22 cellular contexts compared by ENCODE assay signal in the genomic region with DNA sequence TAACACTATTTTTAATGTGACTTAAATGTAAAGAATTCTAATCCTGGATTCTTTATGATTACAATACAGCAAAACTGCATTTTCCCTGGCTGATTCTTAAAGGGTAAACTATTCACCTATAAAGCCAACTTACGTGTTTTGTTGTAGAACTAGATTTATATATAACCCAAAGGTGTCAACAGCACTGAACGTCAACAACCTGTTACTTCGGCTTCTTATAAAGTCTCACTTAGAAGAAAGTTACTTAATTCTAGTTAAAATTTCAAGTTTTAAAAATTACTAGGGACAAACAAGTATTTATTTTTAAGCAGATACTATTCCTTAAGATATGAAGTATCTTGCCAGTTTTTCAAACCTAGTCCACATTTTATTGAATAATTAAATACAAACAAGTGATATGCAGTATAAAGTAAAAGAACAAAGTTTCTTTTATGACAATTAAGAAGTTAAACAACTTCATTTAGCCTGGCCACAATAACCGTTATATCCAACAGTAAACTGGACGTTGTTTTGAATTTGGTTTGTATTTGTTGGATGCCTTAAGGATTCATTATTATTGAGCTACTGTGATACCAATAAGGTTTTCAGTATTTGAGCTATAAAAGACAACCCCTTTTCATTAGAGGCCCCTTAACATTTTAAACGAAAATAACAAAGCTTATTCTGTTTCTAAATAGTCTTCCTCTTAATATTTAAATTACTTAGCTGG.
DNase-seq lines count a peak whose midpoint lies in the region; ATAC-seq, FAIRE-seq and TF ChIP-seq lines count a peak whose summit lies in the region.
"Had no signal": no experiment of that assay in that cellular context is flagged by ENCODE, and none has a peak within 500 bp of the region (broad histone marks: within the 10 kb centered on the region; RNA-seq: fewer than 3 reads in every experiment).

No MANE protein-coding gene starts in this region.

- H3K27ac ChIP-seq in H9 (ENCODE audit: insufficient read length, low read depth, low read length) = no peak overlapping the region
- H3K27ac ChIP-seq in SU-DHL-6 (ENCODE audit: low read depth, low read length) = peak overlapping the region; percentile 14; the same call in 1 of the 2 replicates
- H3K27ac ChIP-seq in mesodermal cell (ENCODE audit: low read depth, low read length, severe bottlenecking) = no peak overlapping the region
- H3K27ac ChIP-seq: heart right ventricle had no signal

- peak; percentile 14 for FAIRE-seq in A204.1 (lab: Jason Lieb, UNC)
- FAIRE-seq in urothelium cell line (lab: Jason Lieb, UNC) = no peak
- FAIRE-seq: astrocyte had no signal

- H4K5ac ChIP-seq in H9 (ENCODE audit: insufficient read length, low read depth, low read length) = no peak overlapping the region

- H2BK15ac ChIP-seq in H9 (ENCODE audit: low read depth, low read length) = no peak overlapping the region

- H3K79me2 ChIP-seq in H9 (ENCODE audit: insufficient read depth, low read length) (no peaks in the 10 kb centered on the region), SU-DHL-6 (ENCODE audit: insufficient read depth, low read length) (no peaks in the 10 kb centered on the region)

- POLR2A ChIA-PET in activated CD4-positive, alpha-beta T cell treated with anti-CD3 and anti-CD28 coated beads for 36 hours (lab: Charles Lee) = interaction anchor here (0.7 kb wide), 1 partner anchor 368 kb away, joined by 4 read pairs; no protein-coding TSS in a partner anchor

- H4K20me1 ChIP-seq in H9 (ENCODE audit: control insufficient read depth, insufficient read depth, insufficient read length) (no peaks in the 10 kb centered on the region), SU-DHL-6 (ENCODE audit: low read depth, low read length) (no peaks in the 10 kb centered on the region)

- no peak for ATAC-seq in activated CD4-positive, alpha-beta T cell treated with anti-CD3 and anti-CD28 coated beads for 36 hours
- ATAC-seq in HG02840 (IDR thresholded peaks at IDR 0.05; ENCODE audit: low FRiP score, unreplicated experiment) = no peak
- ATAC-seq: heart right ventricle; stimulated activated naive B cell treated with anti-CD40 and anti-IgM and Interleukin-4, amounts not matched to agents 10 μg/mL and 1 μg/mL and 100 μg/mL, for 72 hours had no signal

- H3F3A ChIP-seq in SU-DHL-6 (ENCODE audit: insufficient read depth) = peaks cover 37% of the 10 kb centered on the region

- peaks cover 9 to 18% of the 10 kb centered on the region in 2 experiments for H3K4me1 Mint-ChIP-seq in H9
- peaks cover 5% of the 10 kb centered on the region for H3K4me1 Mint-ChIP-seq in activated CD4-positive, alpha-beta T cell treated with anti-CD3 and anti-CD28 coated beads for 36 hours

- no peak overlapping the region for H3K56ac ChIP-seq in H9 (ENCODE audit: insufficient read length, low read depth, low read length)

- DNase-seq in H9 = no peak
- no peak for DNase-seq in activated CD4-positive, alpha-beta T cell treated with anti-CD3 and anti-CD28 coated beads for 36 hours
- no peak for DNase-seq in NCI-H2171 treated with DMSO at 0.1 percent for 48 hours (lab: John Stamatoyannopoulos, UW)
- DNase-seq in urothelium cell line (ENCODE audit: low spot score) = no peak
- DNase-seq: activated CD4-positive, alpha-beta memory T cell treated with anti-CD3 and anti-CD28 coated beads for 36 hours; activated naive CD4-positive, alpha-beta T cell treated with anti-CD3 and anti-CD28 coated beads for 36 hours; CD4-positive, alpha-beta memory T cell; DND-41; effector CD8-positive, alpha-beta T cell; HCEC 1CT; heart right ventricle; Karpas-422; midbrain; SHP77; stimulated activated CD4-positive, alpha-beta T cell treated with anti-CD3 and anti-CD28 coated beads, Interleukin-15, amount 100 ng/mL, for 24 hours; stimulated activated naive B cell treated with anti-CD40 and anti-IgM and Interleukin-4, amounts not matched to agents 10 μg/mL and 1 μg/mL and 100 μg/mL, for 72 hours; T-helper 1 cell had no signal

- no peak overlapping the region for H2BK20ac ChIP-seq in H9 (ENCODE audit: low read depth, low read length, poor library complexity, severe bottlenecking)

- H3K4me3 ChIP-seq in SU-DHL-6 (ENCODE audit: insufficient read depth, low read length, poor library complexity, severe bottlenecking) (no peak overlapping the region), mesodermal cell (ENCODE audit: extremely low read depth, insufficient read depth, low read length, poor library complexity, severe bottlenecking) (peak overlapping the region; percentile 14)

- H3K4me1 ChIP-seq in H9 (ENCODE audit: insufficient read depth, low read length) = no peaks in the 10 kb centered on the region; the same call in 1 of the 2 replicates
- H3K4me1 ChIP-seq in mesodermal cell (ENCODE audit: control insufficient read depth, insufficient read depth, low read length, poor library complexity, severe bottlenecking) = no peaks in the 10 kb centered on the region

- H3K36me3 Mint-ChIP-seq in H9 (ENCODE audit: insufficient read depth in 1 of 3, low read depth in 3 of 3) = no peaks in the 10 kb centered on the region; a peak in 1 of 7 replicates
- H3K36me3 Mint-ChIP-seq in activated CD4-positive, alpha-beta T cell treated with anti-CD3 and anti-CD28 coated beads for 36 hours (ENCODE audit: low read depth) = peaks cover 13% of the 10 kb centered on the region

- CTCF ChIA-PET in activated CD4-positive, alpha-beta T cell treated with anti-CD3 and anti-CD28 coated beads for 36 hours (lab: Charles Lee) = interaction anchor here (0.6 to 2.9 kb wide), 10 partner anchors 10 to 1131 kb away, joined by 3 to 16 read pairs (median 3); no protein-coding TSS in a partner anchor

- no peak overlapping the region for H3K14ac ChIP-seq in H9 (ENCODE audit: insufficient read depth, low read length)

- no peak overlapping the region for H3K23ac ChIP-seq in H9 (ENCODE audit: insufficient read length, low read depth, low read length)

- H3K9me3 Mint-ChIP-seq in H9 = no peaks in the 10 kb centered on the region; a peak in 1 of 5 replicates
- H3K9me3 Mint-ChIP-seq in activated CD4-positive, alpha-beta T cell treated with anti-CD3 and anti-CD28 coated beads for 36 hours (ENCODE audit: low read depth) = no peaks in the 10 kb centered on the region
- H3K9me3 Mint-ChIP-seq: activated CD4-positive, alpha-beta memory T cell treated with anti-CD3 and anti-CD28 coated beads for 36 hours; activated naive CD4-positive, alpha-beta T cell treated with anti-CD3 and anti-CD28 coated beads for 36 hours; CD4-positive, alpha-beta memory T cell; stimulated activated naive B cell treated with anti-CD40 and anti-IgM and Interleukin-4, amounts not matched to agents 10 μg/mL and 1 μg/mL and 100 μg/mL, for 72 hours had no signal

- no peak overlapping the region for H3K27ac Mint-ChIP-seq in H9
- no peak overlapping the region for H3K27ac Mint-ChIP-seq in activated CD4-positive, alpha-beta T cell treated with anti-CD3 and anti-CD28 coated beads for 36 hours
- H3K27ac Mint-ChIP-seq: activated CD4-positive, alpha-beta memory T cell treated with anti-CD3 and anti-CD28 coated beads for 36 hours; activated naive CD4-positive, alpha-beta T cell treated with anti-CD3 and anti-CD28 coated beads for 36 hours; CD4-positive, alpha-beta memory T cell; stimulated activated naive B cell treated with anti-CD40 and anti-IgM and Interleukin-4, amounts not matched to agents 10 μg/mL and 1 μg/mL and 100 μg/mL, for 72 hours had no signal

- H3K9me2 ChIP-seq in SU-DHL-6 (replicated peaks; ENCODE audit: insufficient read depth, low read length) = no peaks in the 10 kb centered on the region

- peaks cover 55% of the 10 kb centered on the region for H3K36me3 ChIP-seq in SU-DHL-6 (ENCODE audit: low read length)
- H3K36me3 ChIP-seq in mesodermal cell (ENCODE audit: control insufficient read depth, insufficient read depth, low read length) = no peaks in the 10 kb centered on the region

- H3K23me2 ChIP-seq in H9 (ENCODE audit: insufficient read length, low read depth, low read length, poor library complexity, severe bottlenecking) = peaks cover 4% of the 10 kb centered on the region

- H3K18ac ChIP-seq in H9 (ENCODE audit: insufficient read length, low read depth, low read length) = no peak overlapping the region

- H3K4me2 ChIP-seq in H9 (ENCODE audit: insufficient read depth, insufficient read length, low read length) = peak overlapping the region; percentile 55
- H3K4me2 ChIP-seq in SU-DHL-6 (ENCODE audit: low read depth, low read length, poor library complexity, severe bottlenecking) = peak overlapping the region; percentile 67

- no peak overlapping the region for H2BK5ac ChIP-seq in H9 (ENCODE audit: insufficient read length, low read length)

- H3K27me3 Mint-ChIP-seq in H9 (ENCODE audit: low read depth) = peaks cover 9% of the 10 kb centered on the region
- peaks cover 19% of the 10 kb centered on the region for H3K27me3 Mint-ChIP-seq in activated CD4-positive, alpha-beta T cell treated with anti-CD3 and anti-CD28 coated beads for 36 hours

- H4K91ac ChIP-seq in H9 (ENCODE audit: insufficient read length, low read depth, low read length) = no peak overlapping the region

- H3K9ac ChIP-seq in H9 (ENCODE audit: extremely low read depth, insufficient read length, low read length) (no peak overlapping the region), SU-DHL-6 (ENCODE audit: low read length) (no peak overlapping the region)

- H3K27me3 ChIP-seq in H9 (ENCODE audit: insufficient read depth, low read length) (no peaks in the 10 kb centered on the region), SU-DHL-6 (ENCODE audit: low read length) (no peaks in the 10 kb centered on the region)

- no peak overlapping the region for H2BK120ac ChIP-seq in H9 (ENCODE audit: low read depth, low read length, poor library complexity, severe bottlenecking)

- no peak overlapping the region for H2BK12ac ChIP-seq in H9 (ENCODE audit: insufficient read length, low read depth, low read length)

- TF ChIP-seq CTCF in H9 (conservative IDR thresholded peaks at IDR 0.05) (no peak), SU-DHL-6 (IDR thresholded peaks at IDR 0.05; ENCODE audit: insufficient read depth, low read length, poor library complexity, severe bottlenecking) (no peak)

- H3K79me1 ChIP-seq in H9 (ENCODE audit: insufficient read depth, low read depth, low read length, poor library complexity, severe bottlenecking) = no peaks in the 10 kb centered on the region

- no peak overlapping the region for H3K4ac ChIP-seq in H9 (ENCODE audit: low read depth, low read length)

- peak overlapping the region in 1 of 2 experiments; percentile 60; a peak in 2 of 5 replicates for H3K4me3 Mint-ChIP-seq in H9
- H3K4me3 Mint-ChIP-seq in activated CD4-positive, alpha-beta T cell treated with anti-CD3 and anti-CD28 coated beads for 36 hours = no peak overlapping the region

- H3K9me3 ChIP-seq in H9 (ENCODE audit: control insufficient read depth, low read depth, low read length) (no peaks in the 10 kb centered on the region), SU-DHL-6 (ENCODE audit: insufficient read depth, low read length) (no peaks in the 10 kb centered on the region), mesodermal cell (ENCODE audit: control insufficient read depth, low read length) (no peaks in the 10 kb centered on the region)
- H3K9me3 ChIP-seq: heart right ventricle had no signal

- no peak overlapping the region for H2AFZ ChIP-seq in H9 (ENCODE audit: low read length)
- H2AFZ ChIP-seq in SU-DHL-6 (ENCODE audit: low read depth, low read length, severe bottlenecking) = no peak overlapping the region

- H2AK5ac ChIP-seq in H9 (ENCODE audit: insufficient read length, low read length) = no peak overlapping the region

- H3T11ph ChIP-seq in H9 (ENCODE audit: low read length) = no peak overlapping the region

- no peak overlapping the region for H4K8ac ChIP-seq in H9 (replicated peaks; ENCODE audit: insufficient read length, low read depth, low read length)

- WGBS in H9 (ENCODE audit: extremely low coverage, insufficient read length, low lambda C conversion rate) = no CpG with 5 or more reads among the region's 6 CpGs
- 80% methylated on average over 1 of the region's 6 CpGs; no CpG with 5 or more reads in 1 of the 2 experiments for whole genome bisulfite sequencing in mesodermal cell (ENCODE audit: insufficient coverage in 2 of 2), 2 experiments

- intact Hi-C loops in activated CD4-positive, alpha-beta T cell treated with anti-CD3 and anti-CD28 coated beads for 36 hours (cut with DNase I, micrococcal nuclease) = loop anchor here in 1 of 2 experiments (5.0 to 10.0 kb wide), 2 partner anchors 487 to 720 kb away; a partner anchor contains a TSS
